ENCODE assay signal across 10 cellular contexts in genomic region chr5:56070795-56071539, GRCh38.
DNase-seq lines count a peak whose midpoint lies in the region; ATAC-seq and TF ChIP-seq lines count a peak whose summit lies in the region.
"Had no signal": no experiment of that assay in that cellular context is flagged by ENCODE, and none has a peak within 500 bp of the region (broad histone marks: within the 10 kb centered on the region; RNA-seq: fewer than 3 reads in every experiment).

No MANE protein-coding gene starts in this region.

- H3K27ac Mint-ChIP-seq in activated T-cell treated with anti-CD3 and anti-CD28 coated beads, Interleukin-2, amount 50 U/mL, for 24 hours = peak overlapping the region; percentile 60
- H3K27ac Mint-ChIP-seq in activated T-helper 1 cell treated with anti-CD3 and anti-CD28 coated beads, Interleukin-12 subunit alpha, Interleukin-12 subunit beta, Interleukin-2, Interleukin-4 antibody, amounts not matched to agents 30 ng/mL and 10 ng/mL and 1 ng/mL, durations not matched to agents 14 hours and 24 hours and 36 hours = no peak overlapping the region

- no peaks in the 10 kb centered on the region for H3K36me3 Mint-ChIP-seq in activated T-cell treated with anti-CD3 and anti-CD28 coated beads, Interleukin-2, amount 50 U/mL, for 24 hours (ENCODE audit: low read depth)
- H3K36me3 Mint-ChIP-seq in activated T-helper 1 cell treated with anti-CD3 and anti-CD28 coated beads, Interleukin-12 subunit alpha, Interleukin-12 subunit beta, Interleukin-2, Interleukin-4 antibody, amounts not matched to agents 30 ng/mL and 10 ng/mL and 1 ng/mL, durations not matched to agents 14 hours and 24 hours and 36 hours (ENCODE audit: low read depth) = peaks cover 4% of the 10 kb centered on the region

- peaks cover 67% of the 10 kb centered on the region for H3K4me1 Mint-ChIP-seq in activated T-cell treated with anti-CD3 and anti-CD28 coated beads, Interleukin-2, amount 50 U/mL, for 24 hours (ENCODE audit: low read depth)
- peaks cover 64% of the 10 kb centered on the region for H3K4me1 Mint-ChIP-seq in activated T-helper 1 cell treated with anti-CD3 and anti-CD28 coated beads, Interleukin-12 subunit alpha, Interleukin-12 subunit beta, Interleukin-2, Interleukin-4 antibody, amounts not matched to agents 30 ng/mL and 10 ng/mL and 1 ng/mL, durations not matched to agents 14 hours and 24 hours and 36 hours (ENCODE audit: low read depth)

- H3K27me3 ChIP-seq in left lung = no peaks in the 10 kb centered on the region
- no peaks in the 10 kb centered on the region for H3K27me3 ChIP-seq in tibial nerve

- H3K36me3 ChIP-seq in left lung = no peaks in the 10 kb centered on the region
- no peaks in the 10 kb centered on the region for H3K36me3 ChIP-seq in tibial nerve

- H3K27ac ChIP-seq in left lung (peak overlapping the region; percentile 20 to 36), tibial nerve (peak overlapping the region in 3 of 4 donors; percentile 7 to 62 (median 53))

- no peak overlapping the region for H3K4me3 Mint-ChIP-seq in activated T-cell treated with anti-CD3 and anti-CD28 coated beads, Interleukin-2, amount 50 U/mL, for 24 hours
- H3K4me3 Mint-ChIP-seq in activated T-helper 1 cell treated with anti-CD3 and anti-CD28 coated beads, Interleukin-12 subunit alpha, Interleukin-12 subunit beta, Interleukin-2, Interleukin-4 antibody, amounts not matched to agents 30 ng/mL and 10 ng/mL and 1 ng/mL, durations not matched to agents 14 hours and 24 hours and 36 hours = peak overlapping the region; percentile 22

- no peak for DNase-seq in activated T-cell treated with anti-CD3 and anti-CD28 coated beads, Interleukin-2, amount 50 U/mL, for 24 hours
- DNase-seq in activated T-cell treated with anti-CD3 and anti-CD28 coated beads, Interleukin-2, amount 50 U/mL, for 48 hours = no peak
- DNase-seq in activated T-helper 1 cell treated with anti-CD3 and anti-CD28 coated beads, Interleukin-12 subunit alpha, Interleukin-12 subunit beta, Interleukin-2, Interleukin-4 antibody, amounts not matched to agents 30 ng/mL and 10 ng/mL and 1 ng/mL, durations not matched to agents 14 hours and 24 hours and 36 hours (ENCODE audit: low spot score) = no peak
- DNase-seq in left lung (no peak), tibial nerve (ENCODE audit: low spot score in 2 of 2) (no peak), NCI-H524 (lab: John Stamatoyannopoulos, UW) (no peak), NCI-H146 (lab: John Stamatoyannopoulos, UW) (no peak)
- DNase-seq: activated CD4-positive, alpha-beta T cell treated with anti-CD3 and anti-CD28 coated beads for 1 hour had no signal

- TF ChIP-seq POLR2A in tibial nerve (IDR thresholded peaks at IDR 0.05) = no peak

- H3K4me1 ChIP-seq in left lung (peaks cover 0 to 18% of the 10 kb centered on the region in 2 donors), tibial nerve (peaks cover 0 to 47% (median 15%) of the 10 kb centered on the region in 4 donors)

- no peaks in the 10 kb centered on the region for H3K9me3 Mint-ChIP-seq in activated T-cell treated with anti-CD3 and anti-CD28 coated beads, Interleukin-2, amount 50 U/mL, for 24 hours
- H3K9me3 Mint-ChIP-seq in activated T-helper 1 cell treated with anti-CD3 and anti-CD28 coated beads, Interleukin-12 subunit alpha, Interleukin-12 subunit beta, Interleukin-2, Interleukin-4 antibody, amounts not matched to agents 30 ng/mL and 10 ng/mL and 1 ng/mL, durations not matched to agents 14 hours and 24 hours and 36 hours = no peaks in the 10 kb centered on the region

- intact Hi-C loops in activated T-helper 1 cell treated with anti-CD3 and anti-CD28 coated beads, Interleukin-12 subunit alpha, Interleukin-12 subunit beta, Interleukin-2, Interleukin-4 antibody, amounts not matched to agents 30 ng/mL and 10 ng/mL and 1 ng/mL, durations not matched to agents 14 hours and 24 hours and 36 hours (cut with micrococcal nuclease) = loop anchor here (1.0 kb wide), 1 partner anchor 13 kb away; no protein-coding TSS in a partner anchor
- intact Hi-C loops in left lung (cut with DNase I) = no loop called here

- H3K27me3 Mint-ChIP-seq in activated T-cell treated with anti-CD3 and anti-CD28 coated beads, Interleukin-2, amount 50 U/mL, for 24 hours = no peaks in the 10 kb centered on the region
- no peaks in the 10 kb centered on the region for H3K27me3 Mint-ChIP-seq in activated T-helper 1 cell treated with anti-CD3 and anti-CD28 coated beads, Interleukin-12 subunit alpha, Interleukin-12 subunit beta, Interleukin-2, Interleukin-4 antibody, amounts not matched to agents 30 ng/mL and 10 ng/mL and 1 ng/mL, durations not matched to agents 14 hours and 24 hours and 36 hours (ENCODE audit: insufficient read depth)

- peak in 1 of 2 donors; percentile 32 for TF ChIP-seq EP300 in tibial nerve (IDR thresholded peaks at IDR 0.05)

- H3K4me3 ChIP-seq in left lung = no peak overlapping the region
- H3K4me3 ChIP-seq in tibial nerve = no peak overlapping the region
- H3K4me3 ChIP-seq: lung had no signal

- ATAC-seq in left lung (peak; percentile 36), HG03442 (IDR thresholded peaks at IDR 0.05; ENCODE audit: unreplicated experiment) (no peak)

- TF ChIP-seq CTCF in left lung (IDR thresholded peaks at IDR 0.05) = no peak
- no peak for TF ChIP-seq CTCF in tibial nerve (IDR thresholded peaks at IDR 0.05)

- H3K9me3 ChIP-seq in left lung (no peaks in the 10 kb centered on the region), tibial nerve (no peaks in the 10 kb centered on the region)

- WGBS in tibial nerve, 2 donors = 14 to 15% methylated on average over 3 of the region's 3 CpGs
